In the genomic region with DNA sequence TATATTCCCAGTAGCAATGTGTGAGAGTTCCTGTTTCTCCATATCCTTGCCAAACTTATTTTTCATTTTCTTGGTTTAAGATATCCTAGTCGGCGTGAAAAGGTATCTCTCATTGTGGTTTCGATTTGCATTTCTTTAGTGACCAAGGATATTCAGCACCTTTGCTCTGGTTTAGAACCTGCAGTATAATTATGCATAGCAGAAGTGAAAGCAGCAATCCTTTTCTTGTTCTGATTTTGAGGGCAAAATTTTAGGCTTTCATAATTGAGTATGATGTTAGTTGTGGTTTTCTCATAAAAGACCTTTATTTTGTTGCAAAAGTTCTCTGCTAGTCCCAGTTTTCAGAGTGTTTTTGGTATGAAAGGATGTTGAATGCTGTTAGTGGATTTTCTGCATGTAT, we compare ENCODE assay signal across 12 cellular contexts.
DNase-seq lines count a peak whose midpoint lies in the region; ATAC-seq, FAIRE-seq and TF ChIP-seq lines count a peak whose summit lies in the region.
"Had no signal": no experiment of that assay in that cellular context is flagged by ENCODE, and none has a peak within 500 bp of the region (broad histone marks: within the 10 kb centered on the region; RNA-seq: fewer than 3 reads in every experiment).

No MANE protein-coding gene starts in this region.

- TF ChIP-seq RAD21 in GM12878 (IDR thresholded peaks at IDR 0.05; ENCODE audit: insufficient read depth, low read depth, low read length): no peak

- RAD21 ChIA-PET in GM12878 (lab: Charles Lee; ENCODE audit: unreplicated experiment): no interaction called here

- no peaks in the 10 kb centered on the region for H3K36me3 Mint-ChIP-seq in type B pancreatic cell

- in situ Hi-C loops in GM12878 (cut with MboI): no loop called here

- ATAC-seq in GM18520 (IDR thresholded peaks at IDR 0.05; ENCODE audit: unreplicated experiment): peak; percentile 89
- ATAC-seq in GM21447 (IDR thresholded peaks at IDR 0.05; ENCODE audit: unreplicated experiment): peak; percentile 88
- peak; percentile 92 for ATAC-seq in HG03175 (IDR thresholded peaks at IDR 0.05; ENCODE audit: unreplicated experiment)
- ATAC-seq in GM12878: peak; percentile 93
- ATAC-seq: K562 had no signal

- no peak overlapping the region for H3K9ac ChIP-seq in GM12878 (ENCODE audit: control insufficient read depth, insufficient read depth, low read length)

- SMC1A ChIA-PET in GM12878 (lab: Charles Lee; ENCODE audit: uncharacterized antibody, unreplicated experiment): no interaction called here

- FAIRE-seq in GM12878 (lab: Jason Lieb, UNC): peak; percentile 91
- FAIRE-seq: G401.6, K562, kidney, RCC 7860 had no signal

- H3K4me3 ChIP-seq in GM12878: peak overlapping the region; percentile 41; the same call in 1 of the 2 replicates
- H3K4me3 ChIP-seq: K562 had no signal

- TF ChIP-seq CTCF in GM12878 (IDR thresholded peaks at IDR 0.05 in 2 of 3, conservative IDR thresholded peaks at IDR 0.05 in 1 of 3; ENCODE audit: control insufficient read depth in 2 of 3, extremely low read depth in 1 of 3, insufficient read depth in 1 of 3, low read depth in 3 of 3, low read length in 3 of 3) (no peak), type B pancreatic cell (conservative IDR thresholded peaks at IDR 0.05) (no peak)

- no peak for TF ChIP-seq POLR2A in GM12878 (IDR thresholded peaks at IDR 0.05; ENCODE audit: low read depth, low read length)

- 1% methylated on average over 3 of the region's 3 CpGs for WGBS in GM12878 (ENCODE audit: insufficient coverage, insufficient replicate concordance, low lambda C conversion rate, missing lambda C conversion rate)

- H3K27ac Mint-ChIP-seq in type B pancreatic cell: no peak overlapping the region

- H3K27me3 Mint-ChIP-seq in type B pancreatic cell: no peaks in the 10 kb centered on the region

- DNase-seq in GM12878 (ENCODE audit: low read depth, low spot score) (peak; percentile 74), type B pancreatic cell (ENCODE audit: extremely low spot score, unreplicated experiment) (no peak), NCI-H526 treated with DMSO at 0.1 percent for 48 hours (lab: John Stamatoyannopoulos, UW) (no peak), HEK293T (ENCODE audit: extremely low spot score) (no peak), NCI-H748 (lab: John Stamatoyannopoulos, UW; ENCODE audit: unreplicated experiment) (no peak)
- DNase-seq: kidney had no signal

- no peaks in the 10 kb centered on the region for H3K27me3 ChIP-seq in GM12878 (replicated peaks in 1 of 2; ENCODE audit: control insufficient read depth in 2 of 2, insufficient read depth in 2 of 2, low read length in 1 of 2)

- POLR2A ChIA-PET in GM12878 (lab: Charles Lee) (no interaction called here), HEK293T (lab: Yijun Ruan, JAX) (no interaction called here)

- peak; percentile 87 to 98; a peak in 3 of 4 replicates for TF ChIP-seq EP300 in GM12878 (IDR thresholded peaks at IDR 0.05; ENCODE audit: borderline replicate concordance in 1 of 2, control insufficient read depth in 1 of 2, low read depth in 2 of 2, low read length in 2 of 2)

- H3K4me1 ChIP-seq in GM12878 (ENCODE audit: control insufficient read depth, insufficient read depth, low read length): peaks cover 16% of the 10 kb centered on the region

- no peak overlapping the region for H2AFZ ChIP-seq in GM12878 (ENCODE audit: control insufficient read depth, low read depth, low read length)

- H3K4me2 ChIP-seq in GM12878 (ENCODE audit: control insufficient read depth, insufficient read depth): peak overlapping the region; percentile 82

- no peaks in the 10 kb centered on the region for H3K9me3 Mint-ChIP-seq in type B pancreatic cell

- no peaks in the 10 kb centered on the region; the same call in 1 of the 3 replicates for H3K9me3 ChIP-seq in GM12878 (replicated peaks; ENCODE audit: control insufficient read depth, insufficient read depth, low read length)

- H3K4me1 Mint-ChIP-seq in type B pancreatic cell (ENCODE audit: unreplicated experiment): no peaks in the 10 kb centered on the region

- H4K20me1 ChIP-seq in GM12878 (ENCODE audit: control insufficient read depth, insufficient read depth): no peaks in the 10 kb centered on the region

- H3K27ac ChIP-seq in GM12878 (ENCODE audit: control insufficient read depth, insufficient read depth): peak overlapping the region; percentile 64

- BruUV-seq in GM12878 (replicated peaks; lab: Mats Ljungman, UMichigan): no TSS peak

- CTCF ChIA-PET in GM12878 (lab: Yijun Ruan, JAX): no interaction called here
- CTCF ChIA-PET in HEK293T (lab: Yijun Ruan, JAX): no interaction called here

- H3K4me3 Mint-ChIP-seq in type B pancreatic cell: no peak overlapping the region

- intact Hi-C loops in GM12878 (cut with micrococcal nuclease; ENCODE audit: unreplicated experiment): loop anchor here (1.0 to 10.0 kb wide), 4 partner anchors 35 to 113 kb away; no protein-coding TSS in a partner anchor

- no peaks in the 10 kb centered on the region for H3K79me2 ChIP-seq in GM12878 (ENCODE audit: control insufficient read depth, insufficient read depth, low read length)

- H3K36me3 ChIP-seq in GM12878 (ENCODE audit: control insufficient read depth in 2 of 2, insufficient read depth in 2 of 2, low read length in 1 of 2): no peaks in the 10 kb centered on the region

TF ChIP-seq in GM12878, 131 proteins besides CTCF, POLR2A, EP300 and RAD21 (continues in another document):
- TF ChIP-seq NRF1 (conservative IDR thresholded peaks at IDR 0.05; ENCODE audit: low read depth, low read length) (no peak), ZNF217 (IDR thresholded peaks at IDR 0.05) (peak; percentile 94), STAT1 (conservative IDR thresholded peaks at IDR 0.05) (no peak), BACH1 (IDR thresholded peaks at IDR 0.05; ENCODE audit: borderline replicate concordance) (peak; percentile 90), SKIL (IDR thresholded peaks at IDR 0.05; ENCODE audit: low read depth, poor library complexity, severe bottlenecking) (peak; percentile 69), ETV6 (conservative IDR thresholded peaks at IDR 0.05 in 1 of 2, IDR thresholded peaks at IDR 0.05 in 1 of 2; ENCODE audit: borderline replicate concordance in 1 of 2, low read depth in 1 of 2) (peak in 1 of 2 experiments; percentile 63; a peak in 1 of 4 replicates), IRF4 (IDR thresholded peaks at IDR 0.05; ENCODE audit: low read depth, low read length) (peak; percentile 97), NR2C1 (IDR thresholded peaks at IDR 0.05) (no peak), ESRRA (IDR thresholded peaks at IDR 0.05; ENCODE audit: low read length) (no peak), HDAC6 (IDR thresholded peaks at IDR 0.05; ENCODE audit: unreplicated experiment) (no peak), FOXM1 (IDR thresholded peaks at IDR 0.05; ENCODE audit: low read depth, low read length) (peak; percentile 86; the same call in 1 of the 2 replicates)

TF ChIP-seq in HEK293T, 16 proteins besides CTCF, POLR2A, EP300 and RAD21:
- no peak for TF ChIP-seq BHLHE40 (IDR thresholded peaks at IDR 0.05; ENCODE audit: borderline replicate concordance)
- TF ChIP-seq, protein P1, sequence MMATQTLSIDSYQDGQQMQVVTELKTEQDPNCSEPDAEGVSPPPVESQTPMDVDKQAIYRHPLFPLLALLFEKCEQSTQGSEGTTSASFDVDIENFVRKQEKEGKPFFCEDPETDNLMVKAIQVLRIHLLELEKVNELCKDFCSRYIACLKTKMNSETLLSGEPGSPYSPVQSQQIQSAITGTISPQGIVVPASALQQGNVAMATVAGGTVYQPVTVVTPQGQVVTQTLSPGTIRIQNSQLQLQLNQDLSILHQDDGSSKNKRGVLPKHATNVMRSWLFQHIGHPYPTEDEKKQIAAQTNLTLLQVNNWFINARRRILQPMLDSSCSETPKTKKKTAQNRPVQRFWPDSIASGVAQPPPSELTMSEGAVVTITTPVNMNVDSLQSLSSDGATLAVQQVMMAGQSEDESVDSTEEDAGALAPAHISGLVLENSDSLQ (IDR thresholded peaks at IDR 0.05): no peak
- TF ChIP-seq FOXK2 (IDR thresholded peaks at IDR 0.05): no peak
- no peak for TF ChIP-seq TARDBP (IDR thresholded peaks at IDR 0.05)
- no peak for TF ChIP-seq LEF1 (IDR thresholded peaks at IDR 0.05; ENCODE audit: borderline replicate concordance)
- no peak for TF ChIP-seq ELF4 (IDR thresholded peaks at IDR 0.05)
- TF ChIP-seq HDGF (IDR thresholded peaks at IDR 0.05; ENCODE audit: borderline replicate concordance): no peak
- TF ChIP-seq ARNT (IDR thresholded peaks at IDR 0.05): no peak
- TF ChIP-seq SUZ12 (IDR thresholded peaks at IDR 0.05): no peak
- no peak for TF ChIP-seq CTBP1 (IDR thresholded peaks at IDR 0.05; ENCODE audit: borderline replicate concordance)
- TF ChIP-seq ZNF384 (IDR thresholded peaks at IDR 0.05): no peak
- TF ChIP-seq FOXM1 (IDR thresholded peaks at IDR 0.05; ENCODE audit: borderline replicate concordance): no peak
- TF ChIP-seq FOXA1 (IDR thresholded peaks at IDR 0.05): no peak
- no peak for TF ChIP-seq SP1 (IDR thresholded peaks at IDR 0.05)
- no peak for TF ChIP-seq NFRKB (IDR thresholded peaks at IDR 0.05)
- TF ChIP-seq L3MBTL2 (conservative IDR thresholded peaks at IDR 0.05): no peak
